ENCODE assay signal across 16 cellular contexts in the genomic region with DNA sequence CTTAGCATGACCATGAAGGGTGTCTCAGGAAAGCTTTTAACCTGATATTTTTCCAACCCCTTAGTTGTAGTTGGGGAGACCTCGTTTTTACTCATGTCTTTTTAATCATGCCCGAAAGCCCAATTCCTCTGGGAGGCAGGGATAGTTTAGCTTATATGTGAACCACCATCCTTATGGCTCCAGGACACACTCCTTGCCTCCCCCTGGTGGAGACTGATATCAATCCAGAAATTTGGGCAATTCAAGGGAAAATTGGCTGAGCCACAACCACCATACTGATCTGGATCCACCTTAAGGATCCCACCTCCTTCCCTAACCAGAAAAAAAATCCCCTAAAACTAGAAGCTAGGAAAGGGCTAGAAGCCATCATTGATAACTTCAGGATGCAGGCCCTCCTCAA. TPM values are rescaled to one million over a fixed set of nuclear protein-coding genes. Genes with fewer than 3 reads are reported as not detected.
DNase-seq lines count a peak whose midpoint lies in the region; ATAC-seq, FAIRE-seq and TF ChIP-seq lines count a peak whose summit lies in the region.
"Had no signal": no experiment of that assay in that cellular context is flagged by ENCODE, and none has a peak within 500 bp of the region (broad histone marks: within the 10 kb centered on the region; RNA-seq: fewer than 3 reads in every experiment).

No MANE protein-coding gene starts in this region.

- TF ChIP-seq POLR2A in endothelial cell of umbilical vein (IDR thresholded peaks at IDR 0.05; ENCODE audit: low read depth, low read length) = no peak

- H3K9ac ChIP-seq in PC-3 (ENCODE audit: low read length) (no peak overlapping the region), endothelial cell of umbilical vein (replicated peaks; ENCODE audit: extremely low read depth, insufficient read depth, low read length) (no peak overlapping the region)

- H2AFZ ChIP-seq in PC-3 (ENCODE audit: low read length) (no peak overlapping the region), endothelial cell of umbilical vein (ENCODE audit: low read depth, low read length) (no peak overlapping the region)

- CTCF ChIA-PET in PC-3 (lab: Charles Lee) = no interaction called here
- CTCF ChIA-PET in endothelial cell of umbilical vein (lab: Charles Lee) = interaction anchor here (0.6 to 2.1 kb wide), 18 partner anchors 11 to 608 kb away, joined by 3 to 13 read pairs (median 4); no protein-coding TSS in a partner anchor

- H3K27ac Mint-ChIP-seq in progenitor cell of endocrine pancreas = no peak overlapping the region
- H3K27ac Mint-ChIP-seq: CD14-positive monocyte, naive B cell had no signal

- no peaks in the 10 kb centered on the region for H3K9me3 ChIP-seq in PC-3 (ENCODE audit: low read length)
- H3K9me3 ChIP-seq in endothelial cell of umbilical vein (replicated peaks; ENCODE audit: control insufficient read depth, insufficient read depth, low read length) = no peaks in the 10 kb centered on the region

- POLR2A ChIA-PET in PC-3 (lab: Charles Lee; ENCODE audit: unreplicated experiment) (no interaction called here), endothelial cell of umbilical vein (lab: Charles Lee) (no interaction called here)

- no peak overlapping the region for H3K4me3 Mint-ChIP-seq in progenitor cell of endocrine pancreas (ENCODE audit: low read depth)
- H3K4me3 Mint-ChIP-seq: CD14-positive monocyte, naive B cell had no signal

- dilution Hi-C loops in endothelial cell of umbilical vein (cut with MboI; ENCODE audit: extremely low pct_ligation_motif_present, low sequenced_read_pairs) = no loop called here

- H4K20me1 ChIP-seq in PC-3 (ENCODE audit: low read length) (no peaks in the 10 kb centered on the region), endothelial cell of umbilical vein (replicated peaks; ENCODE audit: control insufficient read depth, extremely low read depth, insufficient read depth, low read length) (no peaks in the 10 kb centered on the region)

- peak; percentile 33; the same call in 1 of the 2 replicates for TF ChIP-seq CTCF in PC-3 (conservative IDR thresholded peaks at IDR 0.05; ENCODE audit: low read depth, low read length)
- peak; percentile 27 to 37 for TF ChIP-seq CTCF in endothelial cell of umbilical vein (IDR thresholded peaks at IDR 0.05; ENCODE audit: extremely low read depth in 1 of 2, insufficient read depth in 1 of 2, low read depth in 1 of 2, low read length in 2 of 2)
- TF ChIP-seq CTCF in progenitor cell of endocrine pancreas (IDR thresholded peaks at IDR 0.05; ENCODE audit: unreplicated experiment) = peak; percentile 24

- H3K4me2 ChIP-seq in PC-3 (ENCODE audit: low read length) (no peak overlapping the region), endothelial cell of umbilical vein (ENCODE audit: insufficient read depth, low read length) (no peak overlapping the region)

- H3K4me3 ChIP-seq in PC-3 (ENCODE audit: low read length) (no peak overlapping the region), endothelial cell of umbilical vein (replicated peaks in 1 of 3; ENCODE audit: insufficient read depth in 1 of 3, low read depth in 1 of 3, low read length in 3 of 3) (no peak overlapping the region)
- H3K4me3 ChIP-seq: dorsolateral prefrontal cortex had no signal

- intact Hi-C loops in PC-3 (cut with micrococcal nuclease) = no loop called here
- intact Hi-C loops in endothelial cell of umbilical vein (cut with micrococcal nuclease) = loop anchor here (1.0 kb wide), 1 partner anchor 482 kb away; no protein-coding TSS in a partner anchor

- H3K4me1 ChIP-seq in PC-3 (ENCODE audit: insufficient read depth, low read length) (no peaks in the 10 kb centered on the region), endothelial cell of umbilical vein (ENCODE audit: control insufficient read depth, extremely low read depth, insufficient read depth, low read length) (no peaks in the 10 kb centered on the region)

- H3K4me1 Mint-ChIP-seq in progenitor cell of endocrine pancreas (ENCODE audit: low read depth) = no peaks in the 10 kb centered on the region
- H3K4me1 Mint-ChIP-seq: naive B cell had no signal

- BruUV-seq in PC-3 (replicated peaks; lab: Mats Ljungman, UMichigan) (no TSS peak), endothelial cell of umbilical vein (replicated peaks; lab: Mats Ljungman, UMichigan) (no TSS peak)

- H3K36me3 Mint-ChIP-seq in progenitor cell of endocrine pancreas (ENCODE audit: insufficient read depth) = no peaks in the 10 kb centered on the region
- H3K36me3 Mint-ChIP-seq: CD14-positive monocyte had no signal

- H3K27me3 Mint-ChIP-seq in progenitor cell of endocrine pancreas = no peaks in the 10 kb centered on the region

- H3K79me2 ChIP-seq in PC-3 (ENCODE audit: low read length) (no peaks in the 10 kb centered on the region), endothelial cell of umbilical vein (ENCODE audit: control insufficient read depth, insufficient read depth, low read length) (no peaks in the 10 kb centered on the region)

- DNase-seq in ELR (ENCODE audit: low read depth) = peak; percentile 10
- DNase-seq in PC-3 = no peak
- DNase-seq in endothelial cell of umbilical vein (ENCODE audit: low read depth, low spot score) = peak; percentile 13
- DNase-seq in progenitor cell of endocrine pancreas (ENCODE audit: low spot score, unreplicated experiment) = no peak
- no peak for DNase-seq in SHP77 (lab: John Stamatoyannopoulos, UW)
- no peak for DNase-seq in NCI-H1694 treated with DMSO at 0.1 percent for 48 hours (lab: John Stamatoyannopoulos, UW)
- no peak for DNase-seq in NOMO-1 treated with dmso at 0.1 percent for 144 hours (lab: John Stamatoyannopoulos, UW; ENCODE audit: unreplicated experiment)
- DNase-seq: activated CD4-positive, alpha-beta T cell treated with anti-CD3 and anti-CD28 coated beads for 1 hour; activated naive CD4-positive, alpha-beta T cell; DND-41; dorsolateral prefrontal cortex; left ventricle myocardium superior; naive B cell; NCI-H774; T-helper 2 cell had no signal

- H3K27ac ChIP-seq in PC-3 (ENCODE audit: low read length) = no peak overlapping the region
- no peak overlapping the region for H3K27ac ChIP-seq in endothelial cell of umbilical vein (ENCODE audit: insufficient read depth, low read depth, low read length)
- H3K27ac ChIP-seq: dorsolateral prefrontal cortex had no signal

- peaks cover 11% of the 10 kb centered on the region for H3K9me3 Mint-ChIP-seq in progenitor cell of endocrine pancreas (ENCODE audit: low read depth)

- FAIRE-seq in endothelial cell of umbilical vein (lab: Jason Lieb, UNC) = peak; percentile 52

- no peaks in the 10 kb centered on the region for H3K9me1 ChIP-seq in endothelial cell of umbilical vein (replicated peaks; ENCODE audit: control insufficient read depth, extremely low read depth, insufficient read depth, low read length)

- no peak for ATAC-seq in PC-3
- ATAC-seq: left ventricle myocardium superior had no signal

- H3K27me3 ChIP-seq in PC-3 (ENCODE audit: low read length) (0 out of 2 replicates have a peak, but pooled peaks cover 6% of the 10 kb centered on the region), endothelial cell of umbilical vein (ENCODE audit: control insufficient read depth in 2 of 2, insufficient read depth in 2 of 2, low read length in 2 of 2) (peaks cover 0 to 2% of the 10 kb centered on the region in 2 experiments)

- no peaks in the 10 kb centered on the region for H3K9me2 ChIP-seq in PC-3 (replicated peaks; ENCODE audit: low read length)

- H3F3A ChIP-seq in PC-3 (ENCODE audit: low read length, unreplicated experiment) = no peaks in the 10 kb centered on the region

- H3K36me3 ChIP-seq in PC-3 (ENCODE audit: low read depth, low read length) (no peaks in the 10 kb centered on the region), endothelial cell of umbilical vein (ENCODE audit: control insufficient read depth in 2 of 2, extremely low read depth in 1 of 2, insufficient read depth in 2 of 2, low read length in 2 of 2) (no peaks in the 10 kb centered on the region)

TF ChIP-seq in endothelial cell of umbilical vein, 7 proteins besides CTCF, POLR2A, EP300 and RAD21:
- TF ChIP-seq POLR2AphosphoS5 (IDR thresholded peaks at IDR 0.05; ENCODE audit: insufficient read depth, low read depth, low read length) (no peak), GATA2 (IDR thresholded peaks at IDR 0.05; ENCODE audit: insufficient read depth, insufficient read length, low read depth, low read length) (no peak), FOS (IDR thresholded peaks at IDR 0.05; ENCODE audit: borderline replicate concordance, insufficient read depth, low read length) (no peak), EZH2 (IDR thresholded peaks at IDR 0.05; ENCODE audit: borderline replicate concordance, low read depth, low read length, severe bottlenecking) (no peak), MYC (IDR thresholded peaks at IDR 0.05; ENCODE audit: low read depth, low read length) (no peak)

RNA-seq across cellular contexts. Expression of a gene that starts 13.4 kb away (rescaled TPM):
- not detected in 2 replicates for total RNA-seq in PC-3 (2014; rRNA removed)
- 3.5 and 3.9 TPM in 2 replicates for total RNA-seq in endothelial cell of umbilical vein
- 0.03 and 0.21 TPM in 2 replicates for polyA plus RNA-seq in endothelial cell of umbilical vein
- polyA plus RNA-seq in endothelial cell of umbilical vein (2011; cell fraction: cytosol; rRNA removed) = 0.04 and 0.06 TPM in 2 replicates
- 0.25 and 0.45 TPM in 2 replicates for polyA plus RNA-seq in endothelial cell of umbilical vein (2011; cell fraction: nucleus; rRNA removed)
- 0.51 and 0.76 TPM in 2 replicates for polyA plus RNA-seq in endothelial cell of umbilical vein (2012)
- 0.32 and 0.47 TPM in 2 replicates for polyA minus RNA-seq in endothelial cell of umbilical vein
- polyA minus RNA-seq in endothelial cell of umbilical vein (2011; cell fraction: cytosol; rRNA and poly(A)+ RNA removed) = 25.2 TPM
- 1.0 and 1.9 TPM in 2 replicates for polyA minus RNA-seq in endothelial cell of umbilical vein (2011; cell fraction: nucleus; rRNA and poly(A)+ RNA removed)
- 3.8 and 3.9 TPM in 2 replicates for total RNA-seq in progenitor cell of endocrine pancreas
- polyA plus RNA-seq: CD14-positive monocyte had no signal

Comparison
In these comparisons a context has a peak if more than half of its experiments do, and no peak if none do; other contexts are left out.
1. DNase-seq: peak in ELR (single experiment) and endothelial cell of umbilical vein (single experiment); none in PC-3 (single experiment), progenitor cell of endocrine pancreas (single experiment), SHP77 (0 of 2), NCI-H1694 treated with DMSO at 0.1 percent for 48 hours (single experiment) and NOMO-1 treated with dmso at 0.1 percent for 144 hours (single experiment).
2. Peak in every context shown above with its lines, with median percentiles within 50 percentile points of each other: CTCF ChIP-seq.